Comparison of ENCODE assay signal across 20 cellular contexts in the genomic region with DNA sequence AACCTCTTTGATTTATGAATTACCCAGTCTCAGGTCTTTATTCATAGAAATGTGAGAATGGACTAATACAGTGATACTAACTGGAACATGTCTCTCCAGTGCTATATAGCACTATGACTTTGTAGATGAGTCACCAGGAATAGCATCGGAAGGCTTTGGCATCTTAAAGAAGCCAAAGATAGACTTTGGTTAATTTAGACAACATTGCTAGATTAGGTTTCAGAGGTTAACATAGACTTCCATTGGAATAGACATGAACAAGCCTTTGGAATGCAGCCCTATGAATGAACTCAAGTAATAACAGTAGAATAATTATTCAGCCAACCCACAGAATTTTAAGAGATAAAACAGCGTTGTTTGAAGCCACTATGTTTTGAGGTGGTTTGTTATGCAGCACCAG.
DNase-seq lines count a peak whose midpoint lies in the region; ATAC-seq and TF ChIP-seq lines count a peak whose summit lies in the region.
"Had no signal": no experiment of that assay in that cellular context is flagged by ENCODE, and none has a peak within 500 bp of the region (broad histone marks: within the 10 kb centered on the region; RNA-seq: fewer than 3 reads in every experiment).

No MANE protein-coding gene starts in this region.

- no peak for TF ChIP-seq CTCF in AG09309 (IDR thresholded peaks at IDR 0.05; ENCODE audit: control insufficient read depth, insufficient read depth, low read depth, low read length, missing control alignments)

- peak; percentile 67 for DNase-seq in AG09309 (ENCODE audit: low read depth)
- peak; percentile 84 for DNase-seq in LHCN-M2 (ENCODE audit: low read depth)
- peak; percentile 84 for DNase-seq in astrocyte of the hippocampus (ENCODE audit: low read depth, low spot score)
- peak; percentile 89 for DNase-seq in foreskin melanocyte
- DNase-seq in SIG-M5 treated with dmso at 0.1 percent for 504 hours (lab: John Stamatoyannopoulos, UW; ENCODE audit: unreplicated experiment), result no peak
- DNase-seq: activated CD4-positive, alpha-beta T cell treated with anti-CD3 and anti-CD28 coated beads for 4 hours; activated effector memory CD4-positive, alpha-beta T cell treated with anti-CD3 and anti-CD28 coated beads, Interleukin-2, amount 50 U/mL, for 16 hours; colonic mucosa; COR-L47; immature natural killer cell; Kasumi-1; naive thymus-derived CD8-positive, alpha-beta T cell; NCI-H1105 treated with DMSO at 0.1 percent for 48 hours; NCI-H748 treated with DMSO at 0.1 percent for 48 hours; stimulated activated naive CD8-positive, alpha-beta T cell treated with anti-CD3 and anti-CD28 coated beads, Interleukin-15, amount 100 ng/mL, for 72 hours had no signal

- ATAC-seq in HG03025 (IDR thresholded peaks at IDR 0.05; ENCODE audit: low FRiP score, unreplicated experiment) (no peak), GM19467 (IDR thresholded peaks at IDR 0.05; ENCODE audit: unreplicated experiment) (no peak), GM21381 (IDR thresholded peaks at IDR 0.05; ENCODE audit: unreplicated experiment) (no peak)
- ATAC-seq: HCT116; naive thymus-derived CD8-positive, alpha-beta T cell; stimulated activated naive CD8-positive, alpha-beta T cell treated with anti-CD3 and anti-CD28 coated beads, Interleukin-15, amount 100 ng/mL, for 72 hours had no signal

- H3K4me3 ChIP-seq in AG09309 (ENCODE audit: control insufficient read depth, low read depth, low read length), result no peak overlapping the region
- H3K4me3 ChIP-seq: colonic mucosa, SK-N-MC had no signal
